Comparison of ENCODE assay signal across 18 cellular contexts in the genomic region with DNA sequence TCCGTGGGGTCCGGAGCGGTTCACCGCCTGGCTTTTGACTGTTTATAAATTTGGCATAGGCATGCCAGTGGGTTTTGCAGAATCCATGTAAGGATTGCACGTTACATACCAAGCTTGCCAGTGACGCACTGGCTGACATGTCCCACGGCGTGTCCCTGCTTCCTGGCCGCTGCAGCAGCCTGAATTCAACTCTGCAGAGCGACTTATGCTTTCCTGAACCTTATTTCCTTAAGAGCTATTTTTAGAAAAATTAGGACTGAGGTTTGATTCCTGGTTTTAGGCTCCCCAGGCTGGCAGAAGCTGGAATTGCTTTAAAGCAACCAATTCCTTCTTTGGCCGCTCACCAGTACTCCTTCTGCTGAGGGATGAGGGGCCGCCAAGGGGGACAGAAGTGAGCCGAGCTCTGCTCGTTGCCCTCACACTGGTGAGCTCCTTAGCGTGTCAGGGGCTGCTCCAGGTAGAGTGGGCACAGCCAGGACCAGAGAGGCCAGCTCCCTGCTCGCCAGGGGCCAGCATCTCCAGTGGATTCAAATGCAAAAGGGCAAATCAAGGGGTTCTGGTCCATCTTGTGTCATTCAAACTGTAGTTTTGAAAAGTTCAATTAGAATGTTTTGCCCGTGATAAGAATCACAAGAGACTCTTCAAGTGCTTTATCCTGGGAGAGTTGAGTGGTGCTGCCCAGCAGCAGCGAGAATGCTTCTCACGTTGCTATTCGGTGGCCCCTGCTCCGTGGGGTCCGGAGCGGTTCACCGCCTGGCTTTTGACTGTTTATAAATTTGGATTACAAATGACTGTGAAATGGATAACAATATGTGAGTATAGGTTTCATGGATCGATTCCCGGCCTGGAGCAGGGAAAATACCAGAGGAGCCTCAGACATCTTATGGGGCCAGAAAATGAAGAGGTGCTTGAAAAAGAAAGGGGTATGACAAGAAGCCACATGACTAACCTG. TPM values are rescaled to one million over a fixed set of nuclear protein-coding genes. Genes with fewer than 3 reads are reported as not detected.
DNase-seq lines count a peak whose midpoint lies in the region; ATAC-seq and TF ChIP-seq lines count a peak whose summit lies in the region.
"Had no signal": no experiment of that assay in that cellular context is flagged by ENCODE, and none has a peak within 500 bp of the region (broad histone marks: within the 10 kb centered on the region; RNA-seq: fewer than 3 reads in every experiment).

No MANE protein-coding gene starts in this region.

- no peaks in the 10 kb centered on the region for H3K9me3 Mint-ChIP-seq in activated B cell treated with CpG ODN at 0.5 μM for 24 hours
- peaks cover 41% of the 10 kb centered on the region for H3K9me3 Mint-ChIP-seq in nephron
- H3K9me3 Mint-ChIP-seq: activated naive CD8-positive, alpha-beta T cell treated with anti-CD3 and anti-CD28 coated beads, Interleukin-2, amount 10 ng/mL, durations not matched to agents 7 days and 5 days had no signal

- POLR2A ChIA-PET in activated B cell treated with CpG ODN at 0.5 μM for 24 hours (lab: Charles Lee), result interaction anchor here (1.1 to 2.9 kb wide), 3 partner anchors 18 to 30 kb away, joined by 4 to 17 read pairs (median 4); a partner anchor contains a TSS

- ATAC-seq in activated B cell treated with CpG ODN at 0.5 μM for 24 hours (ENCODE audit: low read depth), result no peak

- intact Hi-C loops in activated B cell treated with CpG ODN at 0.5 μM for 24 hours (cut with micrococcal nuclease), result no loop called here

- DNase-seq in EH (ENCODE audit: low read depth) (peak; percentile 59), activated B cell treated with CpG ODN at 0.5 μM for 24 hours (no peak), fibroblast of villous mesenchyme (ENCODE audit: low read depth) (no peak), SW480 (ENCODE audit: low spot score) (no peak), SKM-1 (lab: John Stamatoyannopoulos, UW; ENCODE audit: unreplicated experiment) (no peak), NCI-H1436 treated with DMSO at 0.1 percent for 48 hours (lab: John Stamatoyannopoulos, UW) (no peak)
- no peak for DNase-seq in stimulated activated CD4-positive, alpha-beta T cell treated with anti-CD3 and anti-CD28 coated beads, Interleukin-4, amount 100 ng/mL, for 1 hour
- DNase-seq: activated naive CD8-positive, alpha-beta T cell treated with anti-CD3 and anti-CD28 coated beads, Interleukin-2, amount 10 ng/mL, durations not matched to agents 7 days and 5 days; MM.1S; NCI-H2081 treated with DMSO at 0.1 percent for 48 hours; NCI-H748 treated with DMSO at 0.1 percent for 48 hours; sigmoid colon; stimulated activated CD4-positive, alpha-beta T cell treated with anti-CD3 and anti-CD28 coated beads, Interleukin-4, amount 100 ng/mL, for 4 hours had no signal

- CTCF ChIA-PET in activated B cell treated with CpG ODN at 0.5 μM for 24 hours (lab: Charles Lee), result interaction anchor here (0.6 to 1.4 kb wide), 2 partner anchors 10 to 144 kb away, joined by 3 read pairs; no protein-coding TSS in a partner anchor

- TF ChIP-seq CTCF in activated B cell treated with CpG ODN at 0.5 μM for 24 hours (IDR thresholded peaks at IDR 0.05) (no peak), fibroblast of villous mesenchyme (IDR thresholded peaks at IDR 0.05; ENCODE audit: insufficient read depth, low read depth, low read length) (peak; percentile 9), nephron (IDR thresholded peaks at IDR 0.05; ENCODE audit: unreplicated experiment in 3 of 3) (peak; percentile 28 to 34 (median 30))

- peaks cover 5% of the 10 kb centered on the region for H3K27me3 Mint-ChIP-seq in activated B cell treated with CpG ODN at 0.5 μM for 24 hours
- peaks cover 35% of the 10 kb centered on the region for H3K27me3 Mint-ChIP-seq in nephron (ENCODE audit: low read depth)

- H3K4me3 Mint-ChIP-seq in activated B cell treated with CpG ODN at 0.5 μM for 24 hours, result no peak overlapping the region
- no peak overlapping the region for H3K4me3 Mint-ChIP-seq in nephron
- H3K4me3 Mint-ChIP-seq: activated naive CD8-positive, alpha-beta T cell treated with anti-CD3 and anti-CD28 coated beads, Interleukin-2, amount 10 ng/mL, durations not matched to agents 7 days and 5 days; dendritic cell treated with granulocyte-macrophage colony-stimulating factor and Interleukin-4, amounts not matched to agents 40 ng/mL and 50 ng/mL, for 4 days; neural crest cell; T-helper 1 cell treated with Interleukin-12 subunit alpha and Interleukin-12 subunit beta and Interleukin-4 antibody, amounts not matched to agents 30 μg/mL and 1 μg/mL, for 36 hours had no signal

- H3K27ac Mint-ChIP-seq in activated B cell treated with CpG ODN at 0.5 μM for 24 hours (peak overlapping the region; percentile 8), nephron (no peak overlapping the region)
- H3K27ac Mint-ChIP-seq: activated naive CD8-positive, alpha-beta T cell treated with anti-CD3 and anti-CD28 coated beads, Interleukin-2, amount 10 ng/mL, durations not matched to agents 7 days and 5 days; B cell; dendritic cell treated with granulocyte-macrophage colony-stimulating factor and Interleukin-4, amounts not matched to agents 40 ng/mL and 50 ng/mL, for 4 days; T-helper 1 cell treated with Interleukin-12 subunit alpha and Interleukin-12 subunit beta and Interleukin-4 antibody, amounts not matched to agents 30 μg/mL and 1 μg/mL, for 36 hours had no signal

- H3K36me3 Mint-ChIP-seq in activated B cell treated with CpG ODN at 0.5 μM for 24 hours (ENCODE audit: low read depth) (no peaks in the 10 kb centered on the region), nephron (ENCODE audit: low read depth) (no peaks in the 10 kb centered on the region)
- H3K36me3 Mint-ChIP-seq: activated naive CD8-positive, alpha-beta T cell treated with anti-CD3 and anti-CD28 coated beads, Interleukin-2, amount 10 ng/mL, durations not matched to agents 7 days and 5 days had no signal

- no peak overlapping the region for H3K4me3 ChIP-seq in fibroblast of villous mesenchyme (ENCODE audit: low read depth, low read length)
- H3K4me3 ChIP-seq: sigmoid colon had no signal

- H3K4me1 Mint-ChIP-seq in activated B cell treated with CpG ODN at 0.5 μM for 24 hours (peaks cover 48% of the 10 kb centered on the region), nephron (peaks cover 18% of the 10 kb centered on the region)
- H3K4me1 Mint-ChIP-seq: neural crest cell had no signal

RNA-seq across cellular contexts. Expression of a gene that starts 17.5 kb away (rescaled TPM):
- 417 and 426 TPM in 2 replicates for total RNA-seq in activated B cell treated with CpG ODN at 0.5 μM for 24 hours
- under 0.01 TPM in 1 of 2 replicates, not detected in the other for total RNA-seq in fibroblast of villous mesenchyme

Comparison
In these comparisons a context has a peak if more than half of its experiments do, and no peak if none do; other contexts are left out.
1. RNA of a gene that starts 17.5 kb away (total RNA-seq): 417 to 426 TPM in activated B cell treated with CpG ODN at 0.5 μM for 24 hours; under 0.01 TPM in fibroblast of villous mesenchyme; every median in the first group is over 100 times any median in the second.